In genomic region chr19:6393074-6393981, GRCh38 we compare ENCODE assay signal across 8 cellular contexts. TPM values are rescaled to one million over a fixed set of nuclear protein-coding genes. Genes with fewer than 3 reads are reported as not detected.
DNase-seq lines count a peak whose midpoint lies in the region; ATAC-seq and TF ChIP-seq lines count a peak whose summit lies in the region.

A gene with protein sequence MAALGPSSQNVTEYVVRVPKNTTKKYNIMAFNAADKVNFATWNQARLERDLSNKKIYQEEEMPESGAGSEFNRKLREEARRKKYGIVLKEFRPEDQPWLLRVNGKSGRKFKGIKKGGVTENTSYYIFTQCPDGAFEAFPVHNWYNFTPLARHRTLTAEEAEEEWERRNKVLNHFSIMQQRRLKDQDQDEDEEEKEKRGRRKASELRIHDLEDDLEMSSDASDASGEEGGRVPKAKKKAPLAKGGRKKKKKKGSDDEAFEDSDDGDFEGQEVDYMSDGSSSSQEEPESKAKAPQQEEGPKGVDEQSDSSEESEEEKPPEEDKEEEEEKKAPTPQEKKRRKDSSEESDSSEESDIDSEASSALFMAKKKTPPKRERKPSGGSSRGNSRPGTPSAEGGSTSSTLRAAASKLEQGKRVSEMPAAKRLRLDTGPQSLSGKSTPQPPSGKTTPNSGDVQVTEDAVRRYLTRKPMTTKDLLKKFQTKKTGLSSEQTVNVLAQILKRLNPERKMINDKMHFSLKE (minus strand): TSS chr19:6393164. CDS start chr19:6392995, 169 bp downstream.

- peak within 1 kb of the TSS; percentile 100 for H2AFZ ChIP-seq in parathyroid adenoma

- DNase-seq in GM10266 (ENCODE audit: extremely low spot score) (peak; percentile 97), NCI-H1417 (lab: John Stamatoyannopoulos, UW) (peak; percentile 89 to 100 (median 99)), SW 1271 (lab: John Stamatoyannopoulos, UW) (peak; percentile 88 to 94), Right ventricle myocardium superior (peak; percentile 97), tibial nerve (ENCODE audit: low spot score in 2 of 2) (peak; percentile 85 to 91)
- peak; percentile 89 for DNase-seq in activated naive CD8-positive, alpha-beta T cell treated with anti-CD3 and anti-CD28 coated beads, Interleukin-2, amount 50 U/mL, for 16 hours (ENCODE audit: low read depth, low spot score)

- H3K36me3 ChIP-seq in parathyroid adenoma (ENCODE audit: control insufficient read depth, insufficient read depth, low read length) (no peaks in the 10 kb centered on the region), tibial nerve (peaks cover 4 to 35% (median 12%) of the 10 kb centered on the region in 3 donors)

- TF ChIP-seq EP300 in tibial nerve (IDR thresholded peaks at IDR 0.05): peak; percentile 73 to 77

- H3K4me2 ChIP-seq in parathyroid adenoma (ENCODE audit: low read length): peak within 1 kb of the TSS; percentile 89

- intact Hi-C loops in Right ventricle myocardium superior (cut with DNase I): loop anchor here (5.0 kb wide), 1 partner anchor 64 kb away; the partner anchor contains the start of gene SLC25A23

- peak within 1 kb of the TSS; percentile 92 for H3K27ac ChIP-seq in parathyroid adenoma
- H3K27ac ChIP-seq in tibial nerve: peak within 1 kb of the TSS; percentile 94 to 99 (median 97)

- H3K27me3 ChIP-seq in parathyroid adenoma (ENCODE audit: control insufficient read depth, insufficient read depth, low read length) (no peaks in the 10 kb centered on the region), tibial nerve (no peaks in the 10 kb centered on the region)

- peak within 1 kb of the TSS; percentile 88 for H3K9ac ChIP-seq in parathyroid adenoma

- WGBS in tibial nerve, 2 donors: 1% methylated on average over 39 to 56 of the region's 69 CpGs

- peak; percentile 24 for TF ChIP-seq CTCF in GM10266 (IDR thresholded peaks at IDR 0.05; ENCODE audit: control insufficient read depth, insufficient read depth, low read depth, missing control alignments)
- peak; percentile 21 for TF ChIP-seq CTCF in parathyroid adenoma (IDR thresholded peaks at IDR 0.05)
- peak in 3 of 5 experiments; percentile 6 to 39 (median 15) for TF ChIP-seq CTCF in tibial nerve (IDR thresholded peaks at IDR 0.05)

- H3K4me1 ChIP-seq in parathyroid adenoma: peaks cover 7% of the 10 kb centered on the region
- peaks cover 0 to 24% (median 12%) of the 10 kb centered on the region in 4 donors for H3K4me1 ChIP-seq in tibial nerve

- ATAC-seq in HG02623 (IDR thresholded peaks at IDR 0.05; ENCODE audit: unreplicated experiment) (peak; percentile 79), Right ventricle myocardium superior (ENCODE audit: poor library complexity) (peak; percentile 97)

- peaks cover 8% of the 10 kb centered on the region for H3K79me2 ChIP-seq in parathyroid adenoma

- H3K4me3 ChIP-seq in parathyroid adenoma (ENCODE audit: low read depth, low read length): peak within 1 kb of the TSS; percentile 79
- H3K4me3 ChIP-seq in tibial nerve: peak within 1 kb of the TSS; percentile 64 to 77 (median 70)

- H3K9me3 ChIP-seq in parathyroid adenoma (ENCODE audit: control insufficient read depth, low read length): no peaks in the 10 kb centered on the region
- no peaks in the 10 kb centered on the region for H3K9me3 ChIP-seq in tibial nerve

- TF ChIP-seq POLR2A in tibial nerve (IDR thresholded peaks at IDR 0.05): peak in 1 of 2 donors; percentile 11

RNA-seq across cellular contexts. Expression of the gene that starts here (rescaled TPM):
- total RNA-seq in Right ventricle myocardium superior: 30.5 TPM
- 10 to 100 TPM; 29.5 to 50.9 (median 45.1) TPM for total RNA-seq in tibial nerve

Comparison
In these comparisons a context has a peak if more than half of its experiments do, and no peak if none do; other contexts are left out.
1. Peak in every context shown above with its lines: DNase-seq, ATAC-seq, H3K4me3 ChIP-seq and H3K27ac ChIP-seq.